ENCODE assay signal across 13 cellular contexts in genomic region chr5:175847503-175847902, GRCh38. TPM values are rescaled to one million over a fixed set of nuclear protein-coding genes. Genes with fewer than 3 reads are reported as not detected.
DNase-seq lines count a peak whose midpoint lies in the region; ATAC-seq, FAIRE-seq and TF ChIP-seq lines count a peak whose summit lies in the region.
"Had no signal": no experiment of that assay in that cellular context is flagged by ENCODE, and none has a peak within 500 bp of the region (broad histone marks: within the 10 kb centered on the region; RNA-seq: fewer than 3 reads in every experiment).

No MANE protein-coding gene starts in this region.

- no peak overlapping the region for H4K8ac ChIP-seq in H9 (replicated peaks; ENCODE audit: insufficient read length, low read depth, low read length)

- peaks cover 3% of the 10 kb centered on the region; the same call in 1 of the 2 replicates for H3K4me1 ChIP-seq in H9 (ENCODE audit: insufficient read depth, low read length)

- H3K9me3 Mint-ChIP-seq in H9: no peaks in the 10 kb centered on the region
- H3K9me3 Mint-ChIP-seq: natural killer cell had no signal

- no peak overlapping the region for H4K5ac ChIP-seq in H9 (ENCODE audit: insufficient read length, low read depth, low read length)

- H3K18ac ChIP-seq in H9 (ENCODE audit: insufficient read length, low read depth, low read length): no peak overlapping the region

- no peak overlapping the region for H4K91ac ChIP-seq in H9 (ENCODE audit: insufficient read length, low read depth, low read length)

- H3K79me2 ChIP-seq in H9 (ENCODE audit: insufficient read depth, low read length): no peaks in the 10 kb centered on the region

- H3K9ac ChIP-seq in H9 (ENCODE audit: extremely low read depth, insufficient read length, low read length): no peak overlapping the region

- no peak overlapping the region for H2BK12ac ChIP-seq in H9 (ENCODE audit: insufficient read length, low read depth, low read length)

- H2AK5ac ChIP-seq in H9 (ENCODE audit: insufficient read length, low read length): no peak overlapping the region

- H3K27me3 ChIP-seq in H9 (ENCODE audit: insufficient read depth, low read length): no peaks in the 10 kb centered on the region

- H3K27ac ChIP-seq in H9 (ENCODE audit: insufficient read length, low read depth, low read length): no peak overlapping the region
- H3K27ac ChIP-seq: heart right ventricle had no signal

- peak; percentile 32 for ATAC-seq in T-helper 17 cell
- ATAC-seq in HG03460 (IDR thresholded peaks at IDR 0.05; ENCODE audit: unreplicated experiment): no peak
- ATAC-seq in GM19324 (IDR thresholded peaks at IDR 0.05; ENCODE audit: low FRiP score, unreplicated experiment): no peak
- no peak for ATAC-seq in HG03108 (IDR thresholded peaks at IDR 0.05; ENCODE audit: unreplicated experiment)

- no peak overlapping the region for H3K4ac ChIP-seq in H9 (ENCODE audit: low read depth, low read length)

- no peaks in the 10 kb centered on the region; a peak in 1 of 7 replicates for H3K36me3 Mint-ChIP-seq in H9 (ENCODE audit: insufficient read depth in 1 of 3, low read depth in 3 of 3)
- H3K36me3 Mint-ChIP-seq in T-helper 17 cell (ENCODE audit: low read depth): peaks cover 4% of the 10 kb centered on the region
- H3K36me3 Mint-ChIP-seq: natural killer cell had no signal

- no peak overlapping the region for H2BK20ac ChIP-seq in H9 (ENCODE audit: low read depth, low read length, poor library complexity, severe bottlenecking)

- H3K23me2 ChIP-seq in H9 (ENCODE audit: insufficient read length, low read depth, low read length, poor library complexity, severe bottlenecking): no peaks in the 10 kb centered on the region

- H4K20me1 ChIP-seq in H9 (ENCODE audit: control insufficient read depth, insufficient read depth, insufficient read length): no peaks in the 10 kb centered on the region

- H3K4me1 Mint-ChIP-seq in H9 (peaks cover 40 to 42% of the 10 kb centered on the region in 2 experiments), T-helper 17 cell (peaks cover 6% of the 10 kb centered on the region)
- H3K4me1 Mint-ChIP-seq: natural killer cell had no signal

- H3K56ac ChIP-seq in H9 (ENCODE audit: insufficient read length, low read depth, low read length): no peak overlapping the region

- no peaks in the 10 kb centered on the region for H3K9me3 ChIP-seq in H9 (ENCODE audit: control insufficient read depth, low read depth, low read length)
- no peaks in the 10 kb centered on the region for H3K9me3 ChIP-seq in T-helper 17 cell (ENCODE audit: control insufficient read depth, low read length, poor library complexity, severe bottlenecking)
- H3K9me3 ChIP-seq: heart right ventricle had no signal

- H3K27ac Mint-ChIP-seq in H9 (peak overlapping the region in 1 of 3 experiments; percentile 86; a peak in 2 of 7 replicates), T-helper 17 cell (no peak overlapping the region)
- H3K27ac Mint-ChIP-seq: natural killer cell had no signal

- H3K27me3 Mint-ChIP-seq in H9 (ENCODE audit: low read depth) (peaks cover 6% of the 10 kb centered on the region; the same call in 1 of the 2 replicates), T-helper 17 cell (peaks cover 9% of the 10 kb centered on the region)

- H2AFZ ChIP-seq in H9 (ENCODE audit: low read length): no peak overlapping the region

- TF ChIP-seq CTCF in D721Med (IDR thresholded peaks at IDR 0.05; ENCODE audit: insufficient read depth, missing control alignments) (peak; percentile 31), H9 (conservative IDR thresholded peaks at IDR 0.05) (peak; percentile 69)

- H3K23ac ChIP-seq in H9 (ENCODE audit: insufficient read length, low read depth, low read length): no peak overlapping the region

- DNase-seq in D721Med (ENCODE audit: insufficient read length, low spot score): no peak
- peak; percentile 70 for DNase-seq in H9
- no peak for DNase-seq in T-helper 17 cell
- DNase-seq in islet precursor cell: peak; percentile 68
- no peak for DNase-seq in GOT3 (lab: John Stamatoyannopoulos, UW)
- DNase-seq: cerebellar nuclear complex; heart right ventricle; natural killer cell; stimulated activated CD4-positive, alpha-beta T cell treated with anti-CD3 and anti-CD28 coated beads, Interleukin-1b, Interleukin-23, amount 100 ng/mL, for 48 hours had no signal

- H2BK15ac ChIP-seq in H9 (ENCODE audit: low read depth, low read length): no peak overlapping the region

- no peaks in the 10 kb centered on the region for H3K79me1 ChIP-seq in H9 (ENCODE audit: insufficient read depth, low read depth, low read length, poor library complexity, severe bottlenecking)

- H2BK120ac ChIP-seq in H9 (ENCODE audit: low read depth, low read length, poor library complexity, severe bottlenecking): no peak overlapping the region

- H3K4me3 Mint-ChIP-seq in H9 (no peak overlapping the region), T-helper 17 cell (no peak overlapping the region)
- H3K4me3 Mint-ChIP-seq: natural killer cell had no signal

- WGBS in H9 (ENCODE audit: extremely low coverage, insufficient read length, low lambda C conversion rate): no CpG with 5 or more reads among the region's 7 CpGs

- FAIRE-seq in D721Med (lab: Jason Lieb, UNC): no peak
- FAIRE-seq: GM12892 had no signal

- H2BK5ac ChIP-seq in H9 (ENCODE audit: insufficient read length, low read length): no peak overlapping the region

- H3K14ac ChIP-seq in H9 (ENCODE audit: insufficient read depth, low read length): no peak overlapping the region

- no peak overlapping the region for H3T11ph ChIP-seq in H9 (ENCODE audit: low read length)

- no peak overlapping the region for H3K4me2 ChIP-seq in H9 (ENCODE audit: insufficient read depth, insufficient read length, low read length)

RNA-seq across cellular contexts. Expression of gene CPLX2, which starts 23.9 kb away (rescaled TPM):
- total RNA-seq in H9 (2021) (1.2 and 1.9 TPM in 2 replicates), T-helper 17 cell (not detected)
- total RNA-seq: heart right ventricle, natural killer cell had no signal

Comparison
In these comparisons a context has a peak if more than half of its experiments do, and no peak if none do; other contexts are left out.
1. DNase-seq: peak in H9 (single experiment) and islet precursor cell (single experiment); none in D721Med (single experiment), T-helper 17 cell (0 of 3) and GOT3 (single experiment).